ENCODE assay signal across 8 cellular contexts in the genomic region with DNA sequence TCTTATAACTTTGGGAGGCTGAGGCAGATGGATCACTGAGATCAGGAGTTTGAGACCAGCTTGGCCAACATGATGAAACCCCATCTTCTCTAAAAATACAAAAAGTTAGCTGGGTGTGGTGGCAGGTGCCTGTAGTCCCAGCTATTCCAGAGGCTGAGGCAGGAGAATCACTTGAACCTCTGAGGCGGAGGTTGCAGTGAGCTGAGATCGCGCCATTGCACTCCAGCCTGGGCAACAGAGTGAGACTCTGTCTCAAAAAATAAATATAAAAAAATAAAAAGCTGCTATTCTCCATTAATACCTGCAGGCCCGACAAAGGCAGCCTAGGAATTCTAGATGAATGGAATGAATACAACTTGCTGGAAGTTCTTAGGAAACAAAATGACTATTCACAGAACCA. TPM values are rescaled to one million over a fixed set of nuclear protein-coding genes. Genes with fewer than 3 reads are reported as not detected.
DNase-seq lines count a peak whose midpoint lies in the region; ATAC-seq, FAIRE-seq and TF ChIP-seq lines count a peak whose summit lies in the region.
"Not testable (repeated sequence)": the region's sequence is repeated elsewhere in the genome, so short reads cannot be mapped to it uniquely, and the experiment has no call there.

No MANE protein-coding gene starts in this region.

- H3K9me3 ChIP-seq in A549; Loucy (ENCODE audit: insufficient read depth, low read depth, low read length); HepG2 (ENCODE audit: low read length); osteoblast (ENCODE audit: low read depth, low read length): not testable (repeated sequence)

- intact Hi-C loops in activated T-helper 2 cell treated with anti-CD3 and anti-CD28 coated beads, Interferon-gamma antibody, Interleukin-2, Interleukin-4, amounts not matched to agents 10 μg/mL and 5 μg/mL and 100 μg/mL, durations not matched to agents 14 hours and 24 hours and 36 hours (cut with micrococcal nuclease): loop anchor here (5.0 kb wide), 1 partner anchor 98 kb away; a partner anchor contains a TSS
- intact Hi-C loops in dorsolateral prefrontal cortex (cut with DNase I) (loop anchor here in 1 of 2 donors (5.0 kb wide), 1 partner anchor 38 kb away; a partner anchor contains a TSS), HepG2 (cut with micrococcal nuclease; ENCODE audit: unreplicated experiment) (loop anchor here (5.0 kb wide), 1 partner anchor 97 kb away; no protein-coding TSS in a partner anchor)

- not testable (repeated sequence) for H2AFZ ChIP-seq in Loucy (ENCODE audit: low read length); HepG2 (ENCODE audit: low read length); osteoblast (ENCODE audit: low read length)

- TF ChIP-seq CTCF in A549 (IDR thresholded peaks at IDR 0.05); GM06990 (IDR thresholded peaks at IDR 0.05; ENCODE audit: insufficient read depth, low read length, poor library complexity, severe bottlenecking); Loucy (conservative IDR thresholded peaks at IDR 0.05; ENCODE audit: low read length); VCaP (conservative IDR thresholded peaks at IDR 0.05); dorsolateral prefrontal cortex (IDR thresholded peaks at IDR 0.05 in 54 of 56, conservative IDR thresholded peaks at IDR 0.05 in 2 of 56; ENCODE audit: low read depth in 1 of 56, partially characterized antibody in 56 of 56); HepG2 (CRISPR knock-in tag; IDR thresholded peaks at IDR 0.05); osteoblast (IDR thresholded peaks at IDR 0.05; ENCODE audit: extremely low read depth, low read depth, low read length): not testable (repeated sequence)

- not testable (repeated sequence) for TF ChIP-seq POLR2A in A549 (IDR thresholded peaks at IDR 0.05; ENCODE audit: low read length); HepG2 (IDR thresholded peaks at IDR 0.05; ENCODE audit: insufficient read depth in 1 of 2, low read depth in 2 of 2, low read length in 2 of 2)

- H3K27me3 Mint-ChIP-seq in activated T-helper 2 cell treated with anti-CD3 and anti-CD28 coated beads, Interferon-gamma antibody, Interleukin-2, Interleukin-4, amounts not matched to agents 10 μg/mL and 5 μg/mL and 100 μg/mL, durations not matched to agents 14 hours and 24 hours and 36 hours (ENCODE audit: low read depth): not testable (repeated sequence)

- H3K9me2 ChIP-seq in Loucy (replicated peaks; ENCODE audit: low read depth, low read length): not testable (repeated sequence)

- H3K36me3 ChIP-seq in GM06990 (ENCODE audit: control insufficient read depth, insufficient read depth, low read length) (peaks cover 26% of the 10 kb centered on the region), Loucy (ENCODE audit: insufficient read depth, low read length) (peaks cover 27% of the 10 kb centered on the region; the same call in 1 of the 2 replicates), HepG2 (replicated peaks in 1 of 2; ENCODE audit: control insufficient read depth in 1 of 2, insufficient read depth in 2 of 2, low read length in 2 of 2) (peaks cover 22 to 27% of the 10 kb centered on the region in 2 experiments), osteoblast (ENCODE audit: insufficient read depth, low read length) (peaks cover 27% of the 10 kb centered on the region)

- not testable (repeated sequence) for H3F3A ChIP-seq in Loucy (ENCODE audit: low read depth)

- H3K9ac ChIP-seq in Loucy (ENCODE audit: low read depth, low read length, poor library complexity, severe bottlenecking) (peak overlapping the region; percentile 80), HepG2 (ENCODE audit: insufficient read depth, low read depth, low read length) (peak overlapping the region; percentile 62; the same call in 1 of the 2 replicates)

- H3K27me3 ChIP-seq in GM06990 (replicated peaks; ENCODE audit: control insufficient read depth, insufficient read depth, low read length); Loucy (ENCODE audit: insufficient read depth, low read length, poor library complexity, severe bottlenecking); dorsolateral prefrontal cortex; HepG2 (ENCODE audit: control insufficient read depth in 1 of 2, insufficient read depth in 2 of 2, low read length in 2 of 2); osteoblast (ENCODE audit: insufficient read depth, low read length): not testable (repeated sequence)

- H4K20me1 ChIP-seq in Loucy (ENCODE audit: insufficient read depth, low read length, poor library complexity, severe bottlenecking): peaks cover 28% of the 10 kb centered on the region
- peaks cover 24% of the 10 kb centered on the region for H4K20me1 ChIP-seq in HepG2 (ENCODE audit: insufficient read depth, low read length)
- peaks cover 11% of the 10 kb centered on the region for H4K20me1 ChIP-seq in osteoblast (ENCODE audit: insufficient read depth, low read length)

- not testable (repeated sequence) for FAIRE-seq in A549 (lab: Jason Lieb, UNC); HepG2 (lab: Jason Lieb, UNC)

- peak overlapping the region; percentile 96 for H3K4me2 ChIP-seq in A549
- H3K4me2 ChIP-seq in Loucy (ENCODE audit: low read depth, low read length, poor library complexity, severe bottlenecking): peak overlapping the region; percentile 78
- H3K4me2 ChIP-seq in HepG2 (ENCODE audit: low read depth, low read length): peak overlapping the region; percentile 86
- H3K4me2 ChIP-seq in osteoblast (ENCODE audit: insufficient read depth, low read length): peak overlapping the region; percentile 92

- H3K27ac ChIP-seq in A549; HepG2 (ENCODE audit: extremely low read length, insufficient read depth, low read length); osteoblast (ENCODE audit: low read depth, low read length): not testable (repeated sequence)
- H3K27ac ChIP-seq in VCaP (peak overlapping the region; percentile 85), dorsolateral prefrontal cortex (peak overlapping the region in 6 of 59 donors; percentile 12 to 52 (median 22))

- peaks cover 61% of the 10 kb centered on the region for H3K36me3 Mint-ChIP-seq in activated T-helper 2 cell treated with anti-CD3 and anti-CD28 coated beads, Interferon-gamma antibody, Interleukin-2, Interleukin-4, amounts not matched to agents 10 μg/mL and 5 μg/mL and 100 μg/mL, durations not matched to agents 14 hours and 24 hours and 36 hours (ENCODE audit: low read depth)

- 71% methylated on average over 4 of the region's 4 CpGs for WGBS in A549 (ENCODE audit: missing lambda C conversion rate)
- 78% methylated on average over 4 of the region's 4 CpGs for WGBS in HepG2 (ENCODE audit: low lambda C conversion rate)

- not testable (repeated sequence) for TF ChIP-seq EP300 in A549 (IDR thresholded peaks at IDR 0.05); HepG2 (IDR thresholded peaks at IDR 0.05; ENCODE audit: low read depth in 2 of 2, low read length in 2 of 2); HepG2 (CRISPR knock-in tag; IDR thresholded peaks at IDR 0.05; ENCODE audit: borderline replicate concordance)

- BruUV-seq in HepG2 (replicated peaks; lab: Mats Ljungman, UMichigan): not testable (repeated sequence)

- peaks cover 47% of the 10 kb centered on the region for H3K79me2 ChIP-seq in Loucy (ENCODE audit: insufficient read depth, low read length)
- H3K79me2 ChIP-seq in HepG2 (ENCODE audit: insufficient read depth, low read length): peaks cover 19% of the 10 kb centered on the region
- peaks cover 20% of the 10 kb centered on the region for H3K79me2 ChIP-seq in osteoblast (ENCODE audit: insufficient read depth, low read length)

- POLR2A ChIA-PET in A549 (lab: Yijun Ruan, JAX): not testable (repeated sequence)
- POLR2A ChIA-PET in HepG2 (lab: Yijun Ruan, JAX): interaction anchor here (2.2 kb wide), 1 partner anchor 92 kb away, joined by 7 read pairs; no protein-coding TSS in a partner anchor

- not testable (repeated sequence) for H3K9me3 Mint-ChIP-seq in activated T-helper 2 cell treated with anti-CD3 and anti-CD28 coated beads, Interferon-gamma antibody, Interleukin-2, Interleukin-4, amounts not matched to agents 10 μg/mL and 5 μg/mL and 100 μg/mL, durations not matched to agents 14 hours and 24 hours and 36 hours

- H3K4me3 ChIP-seq in A549 (peak overlapping the region; percentile 69; the same call in 2 of the 3 replicates), GM06990 (replicated peaks; ENCODE audit: low read depth, low read length) (peak overlapping the region; percentile 61), Loucy (ENCODE audit: low read length, poor library complexity, severe bottlenecking) (peak overlapping the region; percentile 97), dorsolateral prefrontal cortex (peak overlapping the region in 41 of 59 donors; percentile 7 to 82 (median 73)), HepG2 (replicated peaks in 1 of 3; ENCODE audit: insufficient read depth in 1 of 3, low read depth in 2 of 3, low read length in 3 of 3) (peak overlapping the region; percentile 36 to 62 (median 54); a peak in 3 of 6 replicates)
- not testable (repeated sequence) for H3K4me3 ChIP-seq in osteoblast (ENCODE audit: insufficient read depth, low read length)

- peaks cover 12% of the 10 kb centered on the region for H3K4me1 Mint-ChIP-seq in activated T-helper 2 cell treated with anti-CD3 and anti-CD28 coated beads, Interferon-gamma antibody, Interleukin-2, Interleukin-4, amounts not matched to agents 10 μg/mL and 5 μg/mL and 100 μg/mL, durations not matched to agents 14 hours and 24 hours and 36 hours (ENCODE audit: low read depth)

- not testable (repeated sequence) for TF ChIP-seq RAD21 in A549 (conservative IDR thresholded peaks at IDR 0.05 in 1 of 2, IDR thresholded peaks at IDR 0.05 in 1 of 2); HepG2 (CRISPR knock-in tag; IDR thresholded peaks at IDR 0.05)

- in situ Hi-C loops in HepG2 (cut with HindIII; ENCODE audit: extremely low pct_ligation_motif_present, low pct_unique_long_range_greater_than_20kb): loop anchor here (10.0 kb wide), 1 partner anchor 85 kb away; no protein-coding TSS in a partner anchor

- ATAC-seq in A549, HepG2: not testable (repeated sequence)

- H3K4me1 ChIP-seq in A549 (peaks cover 11% of the 10 kb centered on the region), HepG2 (ENCODE audit: insufficient read depth, low read length) (peaks cover 29% of the 10 kb centered on the region)
- H3K4me1 ChIP-seq in Loucy (ENCODE audit: insufficient read depth, low read length, poor library complexity, severe bottlenecking); osteoblast (ENCODE audit: insufficient read depth, low read length): not testable (repeated sequence)

- peak overlapping the region; percentile 81 for H3K4me3 Mint-ChIP-seq in activated T-helper 2 cell treated with anti-CD3 and anti-CD28 coated beads, Interferon-gamma antibody, Interleukin-2, Interleukin-4, amounts not matched to agents 10 μg/mL and 5 μg/mL and 100 μg/mL, durations not matched to agents 14 hours and 24 hours and 36 hours (ENCODE audit: low read depth)

- CTCF ChIA-PET in A549 (lab: Yijun Ruan, JAX): interaction anchor here (0.6 kb wide), 1 partner anchor 483 kb away, joined by 3 read pairs; no protein-coding TSS in a partner anchor
- CTCF ChIA-PET in HepG2 (lab: Yijun Ruan, JAX; ENCODE audit: low intra/inter-chr PET ratio, low total read pairs): not testable (repeated sequence)

- not testable (repeated sequence) for DNase-seq in A549 (ENCODE audit: low read depth in 1 of 2, low spot score in 1 of 2); GM06990 (ENCODE audit: extremely low read depth, insufficient read length); activated T-helper 2 cell treated with anti-CD3 and anti-CD28 coated beads, Interferon-gamma antibody, Interleukin-2, Interleukin-4, amounts not matched to agents 10 μg/mL and 5 μg/mL and 100 μg/mL, durations not matched to agents 14 hours and 24 hours and 36 hours (ENCODE audit: low spot score); dorsolateral prefrontal cortex; HepG2 (ENCODE audit: low spot score); osteoblast (ENCODE audit: insufficient read length, low spot score, missing footprints)

- H3K27ac Mint-ChIP-seq in activated T-helper 2 cell treated with anti-CD3 and anti-CD28 coated beads, Interferon-gamma antibody, Interleukin-2, Interleukin-4, amounts not matched to agents 10 μg/mL and 5 μg/mL and 100 μg/mL, durations not matched to agents 14 hours and 24 hours and 36 hours: peak overlapping the region; percentile 81

RNA-seq across cellular contexts. Expression of a gene that starts 2.0 kb away (rescaled TPM):
- polyA plus RNA-seq in A549 (2011; rRNA removed): 12.9 and 15.0 TPM in 2 replicates
- polyA plus RNA-seq in A549 (2012; cell fraction: cytosol; rRNA removed): 9.7 and 13.9 TPM in 2 replicates
- polyA plus RNA-seq in A549 (2012; cell fraction: nucleus; rRNA removed): 13.0 and 13.6 TPM in 2 replicates
- 10.8 to 12.2 TPM (median 11.7 TPM) in 3 replicates for polyA plus RNA-seq in A549 (2017; fragmentation: RNase III; extraction: RNeasy Plus Mini Kit Qiagen cat#74134 plus additional on column Dnase treatment)
- 10.2 and 10.5 TPM in 2 replicates for polyA minus RNA-seq in A549 (2011; rRNA and poly(A)+ RNA removed)
- total RNA-seq in activated T-helper 2 cell treated with anti-CD3 and anti-CD28 coated beads, Interferon-gamma antibody, Interleukin-2, Interleukin-4, amounts not matched to agents 10 μg/mL and 5 μg/mL and 100 μg/mL, durations not matched to agents 14 hours and 24 hours and 36 hours: 32.0 and 32.6 TPM in 2 replicates
- 10 to 100 TPM; 34.2 to 76.3 (median 53.1) TPM for total RNA-seq in dorsolateral prefrontal cortex
- total RNA-seq in HepG2 (2016; rRNA removed; fragmentation: Illumina TruSeq; extraction: Trizol): 37.3 and 39.9 TPM in 2 replicates
- 5.3 and 5.4 TPM in 2 replicates for total RNA-seq in HepG2 (2016; cell fraction: cytosol; rRNA removed; fragmentation: Illumina TruSeq; extraction: Trizol; ENCODE audit: low read depth)
- 34.7 and 39.3 TPM in 2 replicates for total RNA-seq in HepG2 (2016; cell fraction: insoluble cytoplasmic fraction; rRNA removed; fragmentation: Illumina TruSeq; extraction: Trizol)
- 18.9 and 19.3 TPM in 2 replicates for total RNA-seq in HepG2 (2016; cell fraction: membrane; rRNA removed; fragmentation: Illumina TruSeq; extraction: Trizol)
- 16.9 and 19.9 TPM in 2 replicates for total RNA-seq in HepG2 (2016; cell fraction: nucleus; rRNA removed; fragmentation: Illumina TruSeq; extraction: Trizol)
- 11.9 and 13.1 TPM in 2 replicates for polyA plus RNA-seq in HepG2 (2011; rRNA removed)
- polyA plus RNA-seq in HepG2 (2011; cell fraction: cytosol; rRNA removed): 9.7 and 11.4 TPM in 2 replicates
- polyA plus RNA-seq in HepG2 (2011; cell fraction: nucleus; rRNA removed): 9.3 and 9.8 TPM in 2 replicates
- polyA plus RNA-seq in HepG2 (2012): 7.2 and 9.5 TPM in 2 replicates
- 3.1 and 3.2 TPM in 2 replicates for polyA plus RNA-seq in HepG2 (2016; cell fraction: cytosol; fragmentation: Illumina TruSeq; extraction: Trizol; ENCODE audit: low read depth)
- polyA plus RNA-seq in HepG2 (2016; cell fraction: insoluble cytoplasmic fraction; fragmentation: Illumina TruSeq; extraction: Trizol; ENCODE audit: low read depth): 28.6 and 29.3 TPM in 2 replicates
- 8.0 and 8.8 TPM in 2 replicates for polyA plus RNA-seq in HepG2 (2016; cell fraction: membrane; fragmentation: Illumina TruSeq; extraction: Trizol; ENCODE audit: low read depth)
- polyA plus RNA-seq in HepG2 (2016; cell fraction: nucleus; fragmentation: Illumina TruSeq; extraction: Trizol; ENCODE audit: insufficient read depth, low read depth): 26.7 and 27.4 TPM in 2 replicates
- polyA minus RNA-seq in HepG2 (2011; rRNA and poly(A)+ RNA removed; ENCODE audit: low replicate concordance): 8.3 and 9.3 TPM in 2 replicates
- 16.9 and 17.1 TPM in 2 replicates for polyA minus RNA-seq in HepG2 (2011; cell fraction: cytosol; rRNA and poly(A)+ RNA removed)
- polyA minus RNA-seq in HepG2 (2011; cell fraction: nucleus; rRNA and poly(A)+ RNA removed): 11.1 and 13.6 TPM in 2 replicates
- total RNA-seq in osteoblast: 37.7 and 47.4 TPM in 2 replicates

RNA-seq across cellular contexts. Expression of a gene that starts 39.6 kb away (rescaled TPM):
- polyA plus RNA-seq in A549 (2011; rRNA removed) (325 and 344 TPM in 2 replicates), A549 (2017; fragmentation: RNase III; extraction: RNeasy Plus Mini Kit Qiagen cat#74134 plus additional on column Dnase treatment) (123 to 137 TPM (median 134 TPM) in 3 replicates), HepG2 (2011; rRNA removed) (132 and 163 TPM in 2 replicates)
- polyA plus RNA-seq in A549 (2012; cell fraction: cytosol; rRNA removed): 154 and 159 TPM in 2 replicates
- polyA plus RNA-seq in A549 (2012; cell fraction: nucleus; rRNA removed): 192 and 210 TPM in 2 replicates
- 302 and 339 TPM in 2 replicates for polyA minus RNA-seq in A549 (2011; rRNA and poly(A)+ RNA removed)
- 103 and 106 TPM in 2 replicates for total RNA-seq in activated T-helper 2 cell treated with anti-CD3 and anti-CD28 coated beads, Interferon-gamma antibody, Interleukin-2, Interleukin-4, amounts not matched to agents 10 μg/mL and 5 μg/mL and 100 μg/mL, durations not matched to agents 14 hours and 24 hours and 36 hours
- total RNA-seq in dorsolateral prefrontal cortex (100 to 1,000 TPM; 134 to 280 (median 218) TPM), HepG2 (2016; rRNA removed; fragmentation: Illumina TruSeq; extraction: Trizol) (107 and 132 TPM in 2 replicates), osteoblast (197 and 213 TPM in 2 replicates)
- 36.0 and 36.9 TPM in 2 replicates for total RNA-seq in HepG2 (2016; cell fraction: cytosol; rRNA removed; fragmentation: Illumina TruSeq; extraction: Trizol; ENCODE audit: low read depth)
- 106 and 131 TPM in 2 replicates for total RNA-seq in HepG2 (2016; cell fraction: insoluble cytoplasmic fraction; rRNA removed; fragmentation: Illumina TruSeq; extraction: Trizol)
- total RNA-seq in HepG2 (2016; cell fraction: membrane; rRNA removed; fragmentation: Illumina TruSeq; extraction: Trizol): 22.4 and 24.3 TPM in 2 replicates
- 86.2 and 93.2 TPM in 2 replicates for total RNA-seq in HepG2 (2016; cell fraction: nucleus; rRNA removed; fragmentation: Illumina TruSeq; extraction: Trizol)
- 137 and 146 TPM in 2 replicates for polyA plus RNA-seq in HepG2 (2011; cell fraction: cytosol; rRNA removed)
- 133 and 160 TPM in 2 replicates for polyA plus RNA-seq in HepG2 (2011; cell fraction: nucleus; rRNA removed)
- 134 and 189 TPM in 2 replicates for polyA plus RNA-seq in HepG2 (2012)
- polyA plus RNA-seq in HepG2 (2016; cell fraction: cytosol; fragmentation: Illumina TruSeq; extraction: Trizol; ENCODE audit: low read depth): 4.3 and 4.9 TPM in 2 replicates
- polyA plus RNA-seq in HepG2 (2016; cell fraction: insoluble cytoplasmic fraction; fragmentation: Illumina TruSeq; extraction: Trizol; ENCODE audit: low read depth): 108 and 115 TPM in 2 replicates
- polyA plus RNA-seq in HepG2 (2016; cell fraction: membrane; fragmentation: Illumina TruSeq; extraction: Trizol; ENCODE audit: low read depth): 7.9 and 10.8 TPM in 2 replicates
- polyA plus RNA-seq in HepG2 (2016; cell fraction: nucleus; fragmentation: Illumina TruSeq; extraction: Trizol; ENCODE audit: insufficient read depth, low read depth): 108 and 116 TPM in 2 replicates
- polyA minus RNA-seq in HepG2 (2011; rRNA and poly(A)+ RNA removed; ENCODE audit: low replicate concordance): 201 and 270 TPM in 2 replicates
- 108 and 137 TPM in 2 replicates for polyA minus RNA-seq in HepG2 (2011; cell fraction: cytosol; rRNA and poly(A)+ RNA removed)
- polyA minus RNA-seq in HepG2 (2011; cell fraction: nucleus; rRNA and poly(A)+ RNA removed): 94.2 and 166 TPM in 2 replicates

RNA-seq across cellular contexts. Expression of a gene that starts 49.3 kb away (rescaled TPM):
- polyA plus RNA-seq in A549 (2011; rRNA removed) (50.6 and 59.4 TPM in 2 replicates), A549 (2017; fragmentation: RNase III; extraction: RNeasy Plus Mini Kit Qiagen cat#74134 plus additional on column Dnase treatment) (26.9 to 27.2 TPM (median 27.0 TPM) in 3 replicates), HepG2 (2011; rRNA removed) (40.0 and 48.1 TPM in 2 replicates)
- polyA plus RNA-seq in A549 (2012; cell fraction: cytosol; rRNA removed): 33.9 and 35.1 TPM in 2 replicates
- 31.7 and 32.3 TPM in 2 replicates for polyA plus RNA-seq in A549 (2012; cell fraction: nucleus; rRNA removed)
- polyA minus RNA-seq in A549 (2011; rRNA and poly(A)+ RNA removed): 20.0 and 22.3 TPM in 2 replicates
- total RNA-seq in activated T-helper 2 cell treated with anti-CD3 and anti-CD28 coated beads, Interferon-gamma antibody, Interleukin-2, Interleukin-4, amounts not matched to agents 10 μg/mL and 5 μg/mL and 100 μg/mL, durations not matched to agents 14 hours and 24 hours and 36 hours: 31.0 and 33.3 TPM in 2 replicates
- total RNA-seq in dorsolateral prefrontal cortex (10 to 100 TPM; 13.1 to 33.1 (median 20.6) TPM), HepG2 (2016; rRNA removed; fragmentation: Illumina TruSeq; extraction: Trizol) (36.2 and 45.1 TPM in 2 replicates), osteoblast (30.6 and 42.7 TPM in 2 replicates)
- 12.8 and 12.9 TPM in 2 replicates for total RNA-seq in HepG2 (2016; cell fraction: cytosol; rRNA removed; fragmentation: Illumina TruSeq; extraction: Trizol; ENCODE audit: low read depth)
- 39.6 and 45.1 TPM in 2 replicates for total RNA-seq in HepG2 (2016; cell fraction: insoluble cytoplasmic fraction; rRNA removed; fragmentation: Illumina TruSeq; extraction: Trizol)
- 23.3 and 24.2 TPM in 2 replicates for total RNA-seq in HepG2 (2016; cell fraction: membrane; rRNA removed; fragmentation: Illumina TruSeq; extraction: Trizol)
- 19.1 and 19.2 TPM in 2 replicates for total RNA-seq in HepG2 (2016; cell fraction: nucleus; rRNA removed; fragmentation: Illumina TruSeq; extraction: Trizol)
- 32.7 and 34.5 TPM in 2 replicates for polyA plus RNA-seq in HepG2 (2011; cell fraction: cytosol; rRNA removed)
- 37.9 and 40.4 TPM in 2 replicates for polyA plus RNA-seq in HepG2 (2011; cell fraction: nucleus; rRNA removed)
- 44.8 and 46.5 TPM in 2 replicates for polyA plus RNA-seq in HepG2 (2012)
- 19.4 and 20.0 TPM in 2 replicates for polyA plus RNA-seq in HepG2 (2016; cell fraction: cytosol; fragmentation: Illumina TruSeq; extraction: Trizol; ENCODE audit: low read depth)
- polyA plus RNA-seq in HepG2 (2016; cell fraction: insoluble cytoplasmic fraction; fragmentation: Illumina TruSeq; extraction: Trizol; ENCODE audit: low read depth): 52.7 and 69.9 TPM in 2 replicates
- polyA plus RNA-seq in HepG2 (2016; cell fraction: membrane; fragmentation: Illumina TruSeq; extraction: Trizol; ENCODE audit: low read depth): 27.4 and 28.0 TPM in 2 replicates
- 38.1 and 41.2 TPM in 2 replicates for polyA plus RNA-seq in HepG2 (2016; cell fraction: nucleus; fragmentation: Illumina TruSeq; extraction: Trizol; ENCODE audit: insufficient read depth, low read depth)
- 14.4 and 19.9 TPM in 2 replicates for polyA minus RNA-seq in HepG2 (2011; rRNA and poly(A)+ RNA removed; ENCODE audit: low replicate concordance)
- 9.7 and 21.2 TPM in 2 replicates for polyA minus RNA-seq in HepG2 (2011; cell fraction: cytosol; rRNA and poly(A)+ RNA removed)
- 19.9 and 21.8 TPM in 2 replicates for polyA minus RNA-seq in HepG2 (2011; cell fraction: nucleus; rRNA and poly(A)+ RNA removed)
